In the genomic region with DNA sequence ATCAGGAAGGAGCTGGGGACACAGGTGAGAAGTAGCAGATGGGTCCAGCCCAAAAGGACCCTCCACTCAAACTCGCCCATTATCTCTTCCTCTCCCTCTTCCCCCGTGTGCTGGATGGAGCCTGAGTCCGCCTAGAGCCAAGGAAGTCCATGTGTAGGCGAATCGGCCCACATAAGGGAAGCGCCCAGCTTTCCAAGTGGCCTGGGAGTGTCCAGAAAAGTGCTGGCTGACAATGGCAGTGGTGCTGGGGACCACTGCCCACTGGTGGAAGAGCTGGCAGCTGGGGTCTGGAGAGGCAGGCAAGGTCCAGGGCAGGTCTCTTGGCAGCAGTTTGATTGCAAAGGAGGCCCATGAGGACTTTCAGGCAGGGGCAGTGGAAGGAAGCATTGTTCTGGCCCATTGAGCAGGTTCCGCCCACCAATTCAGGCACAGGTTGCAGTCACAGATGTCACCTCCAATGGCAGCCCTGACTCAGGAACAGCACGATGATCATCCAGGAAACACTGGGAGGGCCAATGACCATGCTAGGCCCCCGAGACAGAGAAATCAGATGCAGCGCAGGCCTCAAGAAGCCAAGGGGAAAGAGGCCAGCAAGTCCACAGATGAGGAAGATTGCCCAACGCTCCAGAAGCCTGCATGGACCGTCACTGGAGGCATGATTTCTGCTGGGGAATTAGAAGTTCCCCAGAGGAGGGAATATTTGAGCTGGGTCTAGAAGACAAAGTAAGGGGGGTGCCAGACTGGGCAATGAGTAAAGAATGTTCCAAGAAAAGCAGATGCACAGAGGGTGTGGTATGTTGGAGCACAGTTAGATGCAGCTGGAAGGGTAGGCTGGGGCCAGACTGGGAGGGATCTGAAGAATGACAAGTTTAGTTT, we compare ENCODE assay signal across 14 cellular contexts. TPM values are rescaled to one million over a fixed set of nuclear protein-coding genes. Genes with fewer than 3 reads are reported as not detected.
DNase-seq lines count a peak whose midpoint lies in the region; ATAC-seq and TF ChIP-seq lines count a peak whose summit lies in the region.
"Had no signal": no experiment of that assay in that cellular context is flagged by ENCODE, and none has a peak within 500 bp of the region (broad histone marks: within the 10 kb centered on the region; RNA-seq: fewer than 3 reads in every experiment).

No MANE protein-coding gene starts in this region.

- no TSS peak for BruUV-seq in IMR-90 (replicated peaks; lab: Mats Ljungman, UMichigan)

- TF ChIP-seq RAD21 in IMR-90 (IDR thresholded peaks at IDR 0.05; ENCODE audit: low read length) = no peak

- peaks cover 31% of the 10 kb centered on the region for H3K4me1 ChIP-seq in CD4-positive, CD25-positive, alpha-beta regulatory T cell (ENCODE audit: control insufficient read depth, insufficient read depth, low read length, poor library complexity, severe bottlenecking)
- H3K4me1 ChIP-seq in IMR-90 (ENCODE audit: control insufficient read depth, insufficient read depth, low read length) (peaks cover 27% of the 10 kb centered on the region), gastroesophageal sphincter (peaks cover 0 to 67% (median 32%) of the 10 kb centered on the region in 3 donors), osteoblast (ENCODE audit: insufficient read depth, low read length) (peaks cover 40% of the 10 kb centered on the region)

- intact Hi-C loops in IMR-90 (cut with micrococcal nuclease) = loop anchor here (10.0 kb wide), 1 partner anchor 395 kb away; no protein-coding TSS in a partner anchor

- POLR2A ChIA-PET in IMR-90 (lab: Charles Lee; ENCODE audit: unreplicated experiment) = no interaction called here

- H3K27me3 ChIP-seq in CD4-positive, CD25-positive, alpha-beta regulatory T cell (ENCODE audit: control insufficient read depth, insufficient read depth, low read length) = no peaks in the 10 kb centered on the region
- H3K27me3 ChIP-seq in IMR-90 (ENCODE audit: control insufficient read depth, insufficient read depth, low read length) (no peaks in the 10 kb centered on the region), gastroesophageal sphincter (no peaks in the 10 kb centered on the region), osteoblast (ENCODE audit: insufficient read depth, low read length) (no peaks in the 10 kb centered on the region), MG63 (no peaks in the 10 kb centered on the region)

- H4K5ac ChIP-seq in IMR-90 (ENCODE audit: low read depth, low read length) = no peak overlapping the region

- TF ChIP-seq CTCF in IMR-90 (conservative IDR thresholded peaks at IDR 0.05; ENCODE audit: low read depth, low read length) (no peak), gastroesophageal sphincter (IDR thresholded peaks at IDR 0.05) (no peak), osteoblast (IDR thresholded peaks at IDR 0.05; ENCODE audit: extremely low read depth, low read depth, low read length) (no peak)

- peak overlapping the region; percentile 18 for H3K4me2 ChIP-seq in IMR-90 (ENCODE audit: low read depth, low read length)
- peak overlapping the region; percentile 99 for H3K4me2 ChIP-seq in osteoblast (ENCODE audit: insufficient read depth, low read length)
- H3K4me2 ChIP-seq: PC-9 had no signal

- peak overlapping the region; percentile 23 for H2AK9ac ChIP-seq in IMR-90 (replicated peaks; ENCODE audit: low read depth, low read length, poor library complexity)

- H3K4me3 ChIP-seq in CD4-positive, CD25-positive, alpha-beta regulatory T cell (ENCODE audit: low read depth, low read length) = no peak overlapping the region
- H3K4me3 ChIP-seq in IMR-90 (ENCODE audit: insufficient read depth, low read depth, low read length) (no peak overlapping the region), gastroesophageal sphincter (peak overlapping the region in 1 of 2 donors; percentile 95), osteoblast (ENCODE audit: insufficient read depth, low read length) (peak overlapping the region; percentile 39), MG63 (no peak overlapping the region)
- H3K4me3 ChIP-seq: PC-9, spleen had no signal

- H3K23ac ChIP-seq in IMR-90 (ENCODE audit: low read depth, low read length) = peak overlapping the region; percentile 94; the same call in 1 of the 2 replicates

- H3K27ac Mint-ChIP-seq in CD4-positive, CD25-positive, alpha-beta regulatory T cell = peak overlapping the region; percentile 80 to 91 (median 90)
- H3K27ac Mint-ChIP-seq: activated T-cell treated with anti-CD3 and anti-CD28 coated beads, Interleukin-2, amount 50 U/mL, for 72 hours had no signal

- H2BK5ac ChIP-seq in IMR-90 (ENCODE audit: low read depth, low read length, poor library complexity, severe bottlenecking) = peak overlapping the region; percentile 72

- in situ Hi-C loops in IMR-90 (cut with MboI; ENCODE audit: low sequenced_read_pairs) = loop anchor here (5.0 kb wide), 1 partner anchor 107 kb away; no protein-coding TSS in a partner anchor

- no peak overlapping the region; the same call in 1 of the 2 replicates for H2BK20ac ChIP-seq in IMR-90 (ENCODE audit: low read depth, low read length)

- H2BK120ac ChIP-seq in IMR-90 (ENCODE audit: low read depth, low read length) = peak overlapping the region; percentile 56

- peak overlapping the region in 1 of 2 experiments; percentile 41; a peak in 1 of 4 replicates for H4K8ac ChIP-seq in IMR-90 (ENCODE audit: low read depth in 2 of 2, low read length in 2 of 2)

- DNase-seq in CD4-positive, CD25-positive, alpha-beta regulatory T cell = no peak
- no peak for DNase-seq in IMR-90
- DNase-seq in osteoblast (ENCODE audit: insufficient read length, low spot score, missing footprints) = peak; percentile 85
- no peak for DNase-seq in DMS53 (lab: John Stamatoyannopoulos, UW)
- DNase-seq in MG63 = no peak
- no peak for DNase-seq in H4 (ENCODE audit: low spot score)
- no peak for DNase-seq in NCI-H69 (lab: John Stamatoyannopoulos, UW)
- DNase-seq: activated T-cell treated with anti-CD3 and anti-CD28 coated beads, Interleukin-2, amount 50 U/mL, for 72 hours; COR-L47; NCI-H187; PC-9; spleen had no signal

- peaks cover 58% of the 10 kb centered on the region for H3K79me2 ChIP-seq in osteoblast (ENCODE audit: insufficient read depth, low read length)

- peak overlapping the region; percentile 72 for H3K4ac ChIP-seq in IMR-90 (ENCODE audit: low read depth, low read length)

- H3K79me1 ChIP-seq in IMR-90 (ENCODE audit: low read depth in 1 of 2, low read length in 2 of 2) = peaks cover 22 to 75% of the 10 kb centered on the region in 2 experiments; a peak in 3 of 4 replicates

- H3K56ac ChIP-seq in IMR-90 (ENCODE audit: extremely low read depth, insufficient read depth, low read length) = peak overlapping the region; percentile 28; the same call in 1 of the 2 replicates

- H3K9ac ChIP-seq in IMR-90 (ENCODE audit: low read depth, low read length) = peak overlapping the region; percentile 2; the same call in 1 of the 2 replicates

- TF ChIP-seq EP300 in gastroesophageal sphincter (IDR thresholded peaks at IDR 0.05) = no peak

- TF ChIP-seq POLR2A in IMR-90 (IDR thresholded peaks at IDR 0.05; ENCODE audit: low read depth, low read length) (no peak), gastroesophageal sphincter (IDR thresholded peaks at IDR 0.05) (no peak)

- no peak overlapping the region for H3K27ac ChIP-seq in CD4-positive, CD25-positive, alpha-beta regulatory T cell (ENCODE audit: insufficient read depth, low read length, poor library complexity, severe bottlenecking)
- H3K27ac ChIP-seq in IMR-90 (ENCODE audit: insufficient read depth, low read length) (peak overlapping the region; percentile 63), gastroesophageal sphincter (peak overlapping the region in 3 of 4 donors; percentile 57 to 92 (median 89)), osteoblast (ENCODE audit: low read depth, low read length) (peak overlapping the region; percentile 96)
- H3K27ac ChIP-seq: PC-9, spleen, VCaP had no signal

- H3K9me3 ChIP-seq in CD4-positive, CD25-positive, alpha-beta regulatory T cell (ENCODE audit: control insufficient read depth in 2 of 2, low read length in 2 of 2) = no peaks in the 10 kb centered on the region
- H3K9me3 ChIP-seq in IMR-90 (ENCODE audit: control insufficient read depth, insufficient read depth, low read length) (no peaks in the 10 kb centered on the region), gastroesophageal sphincter (no peaks in the 10 kb centered on the region), osteoblast (ENCODE audit: low read depth, low read length) (no peaks in the 10 kb centered on the region), MG63 (no peaks in the 10 kb centered on the region)
- H3K9me3 ChIP-seq: spleen had no signal

- no peak overlapping the region for H4K91ac ChIP-seq in IMR-90 (ENCODE audit: insufficient read depth, low read depth, low read length)

- dilution Hi-C loops in IMR-90 (cut with HindIII; ENCODE audit: low sequenced_read_pairs, unreplicated experiment) = loop anchor here (25.0 kb wide), 1 partner anchor 102 kb away; no protein-coding TSS in a partner anchor

- peak overlapping the region; percentile 84 to 97 (median 90) for H3K4me3 Mint-ChIP-seq in CD4-positive, CD25-positive, alpha-beta regulatory T cell
- H3K4me3 Mint-ChIP-seq: activated T-cell treated with anti-CD3 and anti-CD28 coated beads, Interleukin-2, amount 50 U/mL, for 72 hours had no signal

- no peak overlapping the region for H3K18ac ChIP-seq in IMR-90 (ENCODE audit: low read depth, low read length)

- H3K4me1 Mint-ChIP-seq in CD4-positive, CD25-positive, alpha-beta regulatory T cell = peaks cover 10 to 69% (median 40%) of the 10 kb centered on the region in 4 donors

- H4K20me1 ChIP-seq in IMR-90 (ENCODE audit: insufficient read depth, low read length) = peaks cover 65% of the 10 kb centered on the region
- peaks cover 48% of the 10 kb centered on the region for H4K20me1 ChIP-seq in osteoblast (ENCODE audit: insufficient read depth, low read length)

- ATAC-seq in CD4-positive, CD25-positive, alpha-beta regulatory T cell (ENCODE audit: low read depth in 2 of 2) = no peak
- ATAC-seq in IMR-90 (ENCODE audit: low read depth) (no peak), gastroesophageal sphincter (peak; percentile 19)
- ATAC-seq: activated T-cell treated with anti-CD3 and anti-CD28 coated beads, Interleukin-2, amount 50 U/mL, for 72 hours had no signal

- peak overlapping the region; percentile 86 for H2AK5ac ChIP-seq in IMR-90 (ENCODE audit: low read depth, low read length)

- H2AFZ ChIP-seq in IMR-90 (replicated peaks; ENCODE audit: low read length, poor library complexity) (no peak overlapping the region), osteoblast (ENCODE audit: low read length) (no peak overlapping the region)
- H2AFZ ChIP-seq: PC-9 had no signal

- peaks cover 33% of the 10 kb centered on the region for H3K9me1 ChIP-seq in IMR-90 (ENCODE audit: insufficient read depth, low read length)

- no peaks in the 10 kb centered on the region for H3K27me3 Mint-ChIP-seq in CD4-positive, CD25-positive, alpha-beta regulatory T cell

- H3K14ac ChIP-seq in IMR-90 (replicated peaks; ENCODE audit: low read depth, low read length) = peak overlapping the region; percentile 64

- 95% methylated on average over 6 of the region's 12 CpGs; no CpG with 5 or more reads in 1 of the 2 experiments for WGBS in IMR-90 (ENCODE audit: extremely low coverage in 2 of 2, insufficient read length in 1 of 2), 2 experiments
- 57 to 74% methylated on average over 3 to 5 of the region's 12 CpGs for WGBS in gastroesophageal sphincter (ENCODE audit: low coverage in 1 of 2), 2 donors

- no peaks in the 10 kb centered on the region for H3K9me3 Mint-ChIP-seq in CD4-positive, CD25-positive, alpha-beta regulatory T cell
- H3K9me3 Mint-ChIP-seq: activated T-cell treated with anti-CD3 and anti-CD28 coated beads, Interleukin-2, amount 50 U/mL, for 72 hours had no signal

- H2BK15ac ChIP-seq in IMR-90 (ENCODE audit: low read depth, low read length) = peak overlapping the region; percentile 30; the same call in 1 of the 3 replicates

- H3K36me3 ChIP-seq in CD4-positive, CD25-positive, alpha-beta regulatory T cell (ENCODE audit: control insufficient read depth, insufficient read depth, low read length) = peaks cover 11% of the 10 kb centered on the region
- H3K36me3 ChIP-seq in IMR-90 (ENCODE audit: control insufficient read depth, insufficient read depth, low read length) (peaks cover 48% of the 10 kb centered on the region), gastroesophageal sphincter (peaks cover 0 to 52% of the 10 kb centered on the region in 2 donors), osteoblast (ENCODE audit: insufficient read depth, low read length) (peaks cover 58% of the 10 kb centered on the region), MG63 (peaks cover 6% of the 10 kb centered on the region)

- peaks cover 31% of the 10 kb centered on the region for H3K36me3 Mint-ChIP-seq in CD4-positive, CD25-positive, alpha-beta regulatory T cell

- CTCF ChIA-PET in IMR-90 (lab: Yijun Ruan, JAX) = no interaction called here

RNA-seq across cellular contexts. Expression of a gene that starts 3.0 kb away (rescaled TPM):
- 149 TPM for total RNA-seq in CD4-positive, CD25-positive, alpha-beta regulatory T cell
- polyA plus RNA-seq in CD4-positive, CD25-positive, alpha-beta regulatory T cell = 10 to 100 TPM; 14.0 to 15.4 (median 14.4) TPM
- total RNA-seq in IMR-90 (2012; rRNA removed) = 201 and 232 TPM in 2 replicates
- 1,813 and 1,912 TPM in 2 replicates for polyA plus RNA-seq in IMR-90 (2012; rRNA removed)
- 1,025 and 2,261 TPM in 2 replicates for polyA plus RNA-seq in IMR-90 (2012; cell fraction: cytosol; rRNA removed)
- 2,334 and 3,578 TPM in 2 replicates for polyA plus RNA-seq in IMR-90 (2012; cell fraction: nucleus; rRNA removed; ENCODE audit: low replicate concordance)
- total RNA-seq in gastroesophageal sphincter = 100 to 1,000 TPM; 496 to 734 (median 508) TPM
- 195 and 209 TPM in 2 replicates for total RNA-seq in osteoblast
- total RNA-seq in MG63 (2014; rRNA removed; shearing (Covaris generic); ENCODE audit: low replicate concordance) = 29.5 and 33.5 TPM in 2 replicates
- 30.5 and 40.0 TPM in 2 replicates for total RNA-seq in H4 (2014; rRNA removed; shearing (Covaris generic))

RNA-seq across cellular contexts. Expression of a gene that starts 14.8 kb away (rescaled TPM):
- total RNA-seq in CD4-positive, CD25-positive, alpha-beta regulatory T cell = 251 TPM
- polyA plus RNA-seq in CD4-positive, CD25-positive, alpha-beta regulatory T cell = 100 to 1,000 TPM in 1 of 4 donors, 10 to 100 TPM in 3; 76.8 to 108 (median 93.3) TPM
- 4.4 and 5.9 TPM in 2 replicates for total RNA-seq in IMR-90 (2012; rRNA removed)
- polyA plus RNA-seq in IMR-90 (2012; rRNA removed) = 28.6 and 30.8 TPM in 2 replicates
- polyA plus RNA-seq in IMR-90 (2012; cell fraction: cytosol; rRNA removed) = 22.4 and 24.0 TPM in 2 replicates
- polyA plus RNA-seq in IMR-90 (2012; cell fraction: nucleus; rRNA removed; ENCODE audit: low replicate concordance) = 247 and 404 TPM in 2 replicates
- total RNA-seq in gastroesophageal sphincter = 10 to 100 TPM in 1 of 4 donors, 1 to 10 TPM in 3; 3.0 to 10.5 (median 6.7) TPM
- 14.7 and 18.8 TPM in 2 replicates for total RNA-seq in osteoblast
- total RNA-seq in MG63 (2014; rRNA removed; shearing (Covaris generic); ENCODE audit: low replicate concordance) = 0.47 and 1.7 TPM in 2 replicates
- total RNA-seq in H4 (2014; rRNA removed; shearing (Covaris generic)) = 10.9 and 12.6 TPM in 2 replicates

Comparison
In these comparisons a context has a peak if more than half of its experiments do, and no peak if none do; other contexts are left out.
1. RNA of a gene that starts 14.8 kb away (total RNA-seq): 251 TPM in CD4-positive, CD25-positive, alpha-beta regulatory T cell (single experiment); 14.7 to 18.8 TPM in osteoblast, 10.9 to 12.6 TPM in H4, 3.0 to 10.5 TPM in gastroesophageal sphincter, 4.4 to 5.9 TPM in IMR-90 and 0.47 to 1.7 TPM in MG63; every median in the first group is over 10 times any median in the second.